Comparison of ENCODE assay signal across 21 cellular contexts in the genomic region with DNA sequence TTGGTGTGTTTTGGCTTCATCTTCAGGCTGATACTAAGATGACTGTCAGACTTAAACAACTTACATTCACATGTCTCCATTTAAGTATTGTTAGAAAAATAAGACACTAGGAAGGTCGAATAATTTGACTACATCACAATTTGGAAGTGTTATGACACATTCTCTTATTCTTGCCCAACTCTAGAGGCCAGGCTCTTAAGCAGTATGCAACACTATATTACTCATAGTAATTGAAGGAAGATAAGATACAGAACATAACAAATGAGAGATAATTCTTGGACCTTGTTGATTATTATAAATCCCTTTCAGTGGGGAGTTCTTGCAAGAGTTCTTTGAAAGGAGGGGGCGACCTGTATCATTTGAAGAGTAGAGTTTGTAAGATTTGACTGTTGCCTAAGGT.
DNase-seq lines count a peak whose midpoint lies in the region; ATAC-seq, FAIRE-seq and TF ChIP-seq lines count a peak whose summit lies in the region.
"Had no signal": no experiment of that assay in that cellular context is flagged by ENCODE, and none has a peak within 500 bp of the region (broad histone marks: within the 10 kb centered on the region; RNA-seq: fewer than 3 reads in every experiment).

No MANE protein-coding gene starts in this region.

- dilution Hi-C loops in IMR-90 (cut with HindIII; ENCODE audit: low sequenced_read_pairs, unreplicated experiment), result no loop called here

- no peak overlapping the region for H2AK9ac ChIP-seq in IMR-90 (replicated peaks; ENCODE audit: low read depth, low read length, poor library complexity)

- no peak overlapping the region for H3K14ac ChIP-seq in IMR-90 (replicated peaks; ENCODE audit: low read depth, low read length)

- H3K56ac ChIP-seq in IMR-90 (ENCODE audit: extremely low read depth, insufficient read depth, low read length), result no peak overlapping the region

- no peaks in the 10 kb centered on the region for H3K36me3 ChIP-seq in IMR-90 (ENCODE audit: control insufficient read depth, insufficient read depth, low read length)
- H3K36me3 ChIP-seq: sigmoid colon, uterus had no signal

- H4K20me1 ChIP-seq in IMR-90 (ENCODE audit: insufficient read depth, low read length), result no peaks in the 10 kb centered on the region

- H3K18ac ChIP-seq in IMR-90 (ENCODE audit: low read depth, low read length), result no peak overlapping the region

- H4K8ac ChIP-seq in IMR-90 (ENCODE audit: low read depth in 2 of 2, low read length in 2 of 2), result no peak overlapping the region

- no TSS peak for BruUV-seq in IMR-90 (replicated peaks; lab: Mats Ljungman, UMichigan)

- no peak overlapping the region for H2AK5ac ChIP-seq in IMR-90 (ENCODE audit: low read depth, low read length)

- TF ChIP-seq CTCF in IMR-90 (conservative IDR thresholded peaks at IDR 0.05; ENCODE audit: low read depth, low read length), result no peak
- TF ChIP-seq CTCF in cardiac fibroblast (IDR thresholded peaks at IDR 0.05; ENCODE audit: low read depth, low read length), result no peak
- no peak for TF ChIP-seq CTCF in RWPE1 (conservative IDR thresholded peaks at IDR 0.05; ENCODE audit: low read depth)

- H3K79me1 ChIP-seq in IMR-90 (ENCODE audit: low read depth in 1 of 2, low read length in 2 of 2), result no peaks in the 10 kb centered on the region

- no peak overlapping the region for H3K23ac ChIP-seq in IMR-90 (ENCODE audit: low read depth, low read length)

- no peak overlapping the region for H2BK120ac ChIP-seq in IMR-90 (ENCODE audit: low read depth, low read length)

- no peaks in the 10 kb centered on the region for H3K9me1 ChIP-seq in IMR-90 (ENCODE audit: insufficient read depth, low read length)

- no peak overlapping the region for H3K4ac ChIP-seq in IMR-90 (ENCODE audit: low read depth, low read length)

- ATAC-seq in IMR-90 (ENCODE audit: low read depth), result peak; percentile 48; the same call in 1 of the 2 replicates
- ATAC-seq: esophagus mucosa, left lobe of liver had no signal

- intact Hi-C loops in IMR-90 (cut with micrococcal nuclease), result no loop called here

- H3K4me1 ChIP-seq in IMR-90 (ENCODE audit: control insufficient read depth, insufficient read depth, low read length), result no peaks in the 10 kb centered on the region
- H3K4me1 ChIP-seq: uterus had no signal

- CTCF ChIA-PET in IMR-90 (lab: Yijun Ruan, JAX), result interaction anchor here (1.7 kb wide), 1 partner anchor 11 kb away, joined by 4 read pairs; no protein-coding TSS in a partner anchor
- CTCF ChIA-PET in RWPE1 (lab: Yijun Ruan, JAX), result interaction anchor here (0.6 kb wide), 1 partner anchor 26 kb away, joined by 4 read pairs; no protein-coding TSS in a partner anchor

- H3K27ac ChIP-seq in IMR-90 (ENCODE audit: insufficient read depth, low read length), result no peak overlapping the region
- H3K27ac ChIP-seq in RWPE1, result no peak overlapping the region
- H3K27ac ChIP-seq: PC-9 had no signal

- H2AFZ ChIP-seq in IMR-90 (replicated peaks; ENCODE audit: low read length, poor library complexity), result no peak overlapping the region
- H2AFZ ChIP-seq: PC-9 had no signal

- WGBS in IMR-90 (ENCODE audit: extremely low coverage in 2 of 2, insufficient read length in 1 of 2), 2 experiments, result no CpG with 5 or more reads among the region's 2 CpGs

- in situ Hi-C loops in IMR-90 (cut with MboI; ENCODE audit: low sequenced_read_pairs), result no loop called here

- TF ChIP-seq POLR2A in IMR-90 (IDR thresholded peaks at IDR 0.05; ENCODE audit: low read depth, low read length), result no peak

- H3K4me3 ChIP-seq in IMR-90 (ENCODE audit: insufficient read depth, low read depth, low read length), result no peak overlapping the region
- H3K4me3 ChIP-seq in cardiac fibroblast (replicated peaks in 1 of 2; ENCODE audit: low read depth in 2 of 2, low read length in 2 of 2), result no peak overlapping the region
- H3K4me3 ChIP-seq: PC-9, sigmoid colon, uterus had no signal

- no peak overlapping the region for H4K91ac ChIP-seq in IMR-90 (ENCODE audit: insufficient read depth, low read depth, low read length)

- H2BK15ac ChIP-seq in IMR-90 (ENCODE audit: low read depth, low read length), result no peak overlapping the region

- no peak overlapping the region for H2BK20ac ChIP-seq in IMR-90 (ENCODE audit: low read depth, low read length)

- FAIRE-seq in islet of Langerhans (lab: Jason Lieb, UNC), result peak; percentile 43
- FAIRE-seq: GM12891 had no signal

- DNase-seq in AG08395 (ENCODE audit: low spot score) (peak; percentile 25), IMR-90 (peak; percentile 76), cardiac fibroblast (ENCODE audit: low read depth in 2 of 2) (peak; percentile 85 to 87), RWPE1 (ENCODE audit: low spot score) (no peak), mucosa of gallbladder (ENCODE audit: low spot score) (no peak)
- DNase-seq in stimulated activated CD4-positive, alpha-beta T cell treated with anti-CD3 and anti-CD28 coated beads, Interleukin-2, amount 100 ng/mL, for 48 hours, result no peak
- DNase-seq in activated CD4-positive, alpha-beta T cell treated with anti-CD3 and anti-CD28 coated beads, Interleukin-2, amount 50 U/mL, for 1 hour, result no peak
- DNase-seq: activated CD4-positive, alpha-beta T cell treated with anti-CD3 and anti-CD28 coated beads, Interleukin-2, amount 10 ng/mL, durations not matched to agents 24 days and 14 days; activated naive CD4-positive, alpha-beta T cell treated with anti-CD3 and anti-CD28 coated beads, Interleukin-2, amount 10 ng/mL, durations not matched to agents 7 days and 5 days; activated T-cell treated with anti-CD3 and anti-CD28 coated beads for 4 hours; AML-193; NCI-H2081 treated with DMSO at 0.1 percent for 48 hours; NCI-H69; PC-9; sigmoid colon; stimulated activated CD4-positive, alpha-beta T cell treated with anti-CD3 and anti-CD28 coated beads, Interleukin-4, amount 100 ng/mL, for 1 hour; uterus had no signal

- no peak overlapping the region for H3K4me2 ChIP-seq in IMR-90 (ENCODE audit: low read depth, low read length)
- H3K4me2 ChIP-seq: PC-9 had no signal

- POLR2A ChIA-PET in IMR-90 (lab: Charles Lee; ENCODE audit: unreplicated experiment) (no interaction called here), RWPE1 (lab: Yijun Ruan, JAX; ENCODE audit: low non-redundant PET) (no interaction called here)

- no peak overlapping the region for H3K9ac ChIP-seq in IMR-90 (ENCODE audit: low read depth, low read length)

- no peaks in the 10 kb centered on the region for H3K9me3 ChIP-seq in IMR-90 (ENCODE audit: control insufficient read depth, insufficient read depth, low read length)
- H3K9me3 ChIP-seq: sigmoid colon, uterus had no signal

- no peak overlapping the region for H2BK5ac ChIP-seq in IMR-90 (ENCODE audit: low read depth, low read length, poor library complexity, severe bottlenecking)

- H4K5ac ChIP-seq in IMR-90 (ENCODE audit: low read depth, low read length), result no peak overlapping the region

- TF ChIP-seq RAD21 in IMR-90 (IDR thresholded peaks at IDR 0.05; ENCODE audit: low read length), result no peak

- H3K27me3 ChIP-seq in IMR-90 (ENCODE audit: control insufficient read depth, insufficient read depth, low read length), result no peaks in the 10 kb centered on the region
- H3K27me3 ChIP-seq: sigmoid colon, uterus had no signal

TF ChIP-seq in IMR-90, 13 proteins besides CTCF, POLR2A, EP300 and RAD21:
- TF ChIP-seq SMC3 (IDR thresholded peaks at IDR 0.05; ENCODE audit: low read depth, low read length), result no peak
- peak; percentile 99 for TF ChIP-seq CEBPB (IDR thresholded peaks at IDR 0.05; ENCODE audit: low read depth, low read length)
- peak; percentile 38; the same call in 1 of the 2 replicates for TF ChIP-seq FOS (IDR thresholded peaks at IDR 0.05; ENCODE audit: low read depth, low read length)
- TF ChIP-seq RCOR1 (IDR thresholded peaks at IDR 0.05; ENCODE audit: insufficient replicate concordance, low read length), result no peak
- TF ChIP-seq, protein P1, sequence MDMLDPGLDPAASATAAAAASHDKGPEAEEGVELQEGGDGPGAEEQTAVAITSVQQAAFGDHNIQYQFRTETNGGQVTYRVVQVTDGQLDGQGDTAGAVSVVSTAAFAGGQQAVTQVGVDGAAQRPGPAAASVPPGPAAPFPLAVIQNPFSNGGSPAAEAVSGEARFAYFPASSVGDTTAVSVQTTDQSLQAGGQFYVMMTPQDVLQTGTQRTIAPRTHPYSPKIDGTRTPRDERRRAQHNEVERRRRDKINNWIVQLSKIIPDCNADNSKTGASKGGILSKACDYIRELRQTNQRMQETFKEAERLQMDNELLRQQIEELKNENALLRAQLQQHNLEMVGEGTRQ (IDR thresholded peaks at IDR 0.05; ENCODE audit: low read depth, low read length), result no peak
TF ChIP-seq in IMR-90: peak in this region for 2.

Comparison
In these comparisons a context has a peak if more than half of its experiments do, and no peak if none do; other contexts are left out.
1. DNase-seq: peak in AG08395 (single experiment), IMR-90 (single experiment) and cardiac fibroblast (2 of 2); none in stimulated activated CD4-positive, alpha-beta T cell treated with anti-CD3 and anti-CD28 coated beads, Interleukin-2, amount 100 ng/mL, for 48 hours (0 of 2), RWPE1 (single experiment), activated CD4-positive, alpha-beta T cell treated with anti-CD3 and anti-CD28 coated beads, Interleukin-2, amount 50 U/mL, for 1 hour (single experiment) and mucosa of gallbladder (single experiment).